In the genomic region with DNA sequence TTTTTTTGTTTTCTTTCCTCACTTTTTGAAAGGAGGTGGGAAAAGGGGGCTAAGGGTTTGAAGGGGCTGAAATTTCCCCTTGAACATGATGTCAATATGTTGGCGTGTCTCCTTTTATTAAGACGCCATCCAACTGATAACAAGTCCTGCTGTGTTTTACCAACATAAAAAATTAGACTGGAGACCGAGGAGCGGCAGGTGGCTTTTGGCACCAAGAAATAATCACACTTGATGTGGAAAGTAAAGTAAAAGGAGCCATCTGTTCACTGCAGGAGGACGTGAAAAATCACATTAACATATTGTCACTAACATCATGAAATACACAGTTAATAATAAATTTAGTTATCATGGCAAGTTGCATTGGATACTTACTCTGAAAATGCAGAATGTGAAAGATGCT, we compare ENCODE assay signal across 35 cellular contexts. TPM values are rescaled to one million over a fixed set of nuclear protein-coding genes. Genes with fewer than 3 reads are reported as not detected.
DNase-seq lines count a peak whose midpoint lies in the region; ATAC-seq and TF ChIP-seq lines count a peak whose summit lies in the region.
"Had no signal": no experiment of that assay in that cellular context is flagged by ENCODE, and none has a peak within 500 bp of the region (broad histone marks: within the 10 kb centered on the region; RNA-seq: fewer than 3 reads in every experiment).

No MANE protein-coding gene starts in this region.

- H3K9me3 Mint-ChIP-seq in GM23338: no peaks in the 10 kb centered on the region
- peaks cover 0 to 6% of the 10 kb centered on the region in 2 donors for H3K9me3 Mint-ChIP-seq in stimulated activated naive CD8-positive, alpha-beta T cell treated with anti-CD3 and anti-CD28 coated beads, Interleukin-15, amount 100 ng/mL, for 72 hours
- H3K9me3 Mint-ChIP-seq: activated naive CD8-positive, alpha-beta T cell treated with anti-CD3 and anti-CD28 coated beads for 36 hours; activated T-helper 2 cell treated with anti-CD3 and anti-CD28 coated beads, Interferon-gamma antibody, Interleukin-2, Interleukin-4, amounts not matched to agents 10 μg/mL and 5 μg/mL and 100 μg/mL, durations not matched to agents 14 hours and 24 hours and 36 hours; CD4-positive, alpha-beta T cell had no signal

- H4K20me1 ChIP-seq in GM23338 (replicated peaks; ENCODE audit: insufficient read depth): no peaks in the 10 kb centered on the region

- no peak overlapping the region for H3K4me3 Mint-ChIP-seq in GM23338
- no peak overlapping the region for H3K4me3 Mint-ChIP-seq in stimulated activated naive CD8-positive, alpha-beta T cell treated with anti-CD3 and anti-CD28 coated beads, Interleukin-15, amount 100 ng/mL, for 72 hours
- H3K4me3 Mint-ChIP-seq: activated naive CD8-positive, alpha-beta T cell treated with anti-CD3 and anti-CD28 coated beads for 36 hours; CD4-positive, alpha-beta T cell; natural killer cell treated with Interleukin-12 subunit alpha and Interleukin-12 subunit beta and Interleukin-15 and Interleukin-18, amount 100 ng/mL, for 72 hours had no signal

- no peak for DNase-seq in GM23338 (ENCODE audit: low spot score)
- DNase-seq in NCI-H1930 (lab: John Stamatoyannopoulos, UW): peak; percentile 29 to 40
- peak; percentile 89 for DNase-seq in NCI-H69 (lab: John Stamatoyannopoulos, UW)
- peak; percentile 10 for DNase-seq in cerebellum (ENCODE audit: low spot score)
- no peak for DNase-seq in stimulated activated naive CD8-positive, alpha-beta T cell treated with anti-CD3 and anti-CD28 coated beads, Interleukin-15, amount 100 ng/mL, for 72 hours
- no peak for DNase-seq in breast epithelium (ENCODE audit: low spot score in 2 of 2)
- DNase-seq in GDM1 (lab: John Stamatoyannopoulos, UW): no peak
- DNase-seq: activated CD4-positive, alpha-beta T cell treated with anti-CD3 and anti-CD28 coated beads for 48 hours; activated naive CD8-positive, alpha-beta T cell treated with anti-CD3 and anti-CD28 coated beads for 36 hours; activated T-cell treated with anti-CD3 and anti-CD28 coated beads for 4 hours; AML-193; aorta; CD4-positive, alpha-beta T cell; effector CD8-positive, alpha-beta T cell; H7; hypothalamus; mammary epithelial cell; MM.1S; NCI-H2029; NCI-H526; ovary; SJCRH30; stimulated activated CD4-positive, alpha-beta T cell treated with anti-CD3 and anti-CD28 coated beads, Interleukin-15, amount 100 ng/mL, for 24 hours; stimulated activated CD4-positive, alpha-beta T cell treated with anti-CD3 and anti-CD28 coated beads, Interleukin-4, amount 100 ng/mL, for 4 hours; T1000; transverse colon had no signal

- H3K27ac Mint-ChIP-seq in GM23338: peak overlapping the region; percentile 69; the same call in 1 of the 2 replicates
- no peak overlapping the region for H3K27ac Mint-ChIP-seq in stimulated activated naive CD8-positive, alpha-beta T cell treated with anti-CD3 and anti-CD28 coated beads, Interleukin-15, amount 100 ng/mL, for 72 hours
- H3K27ac Mint-ChIP-seq: activated naive CD8-positive, alpha-beta T cell treated with anti-CD3 and anti-CD28 coated beads for 36 hours; activated T-helper 2 cell treated with anti-CD3 and anti-CD28 coated beads, Interferon-gamma antibody, Interleukin-2, Interleukin-4, amounts not matched to agents 10 μg/mL and 5 μg/mL and 100 μg/mL, durations not matched to agents 14 hours and 24 hours and 36 hours; CD4-positive, alpha-beta T cell; natural killer cell treated with Interleukin-12 subunit alpha and Interleukin-12 subunit beta and Interleukin-15 and Interleukin-18, amount 100 ng/mL, for 72 hours had no signal

- H3K36me3 Mint-ChIP-seq in GM23338 (ENCODE audit: low read depth): no peaks in the 10 kb centered on the region
- H3K36me3 Mint-ChIP-seq: activated naive CD8-positive, alpha-beta T cell treated with anti-CD3 and anti-CD28 coated beads for 36 hours; natural killer cell treated with Interleukin-12 subunit alpha and Interleukin-12 subunit beta and Interleukin-15 and Interleukin-18, amount 100 ng/mL, for 72 hours had no signal

- H3K27me3 Mint-ChIP-seq in GM23338 (ENCODE audit: insufficient read depth, low read depth, poor library complexity): no peaks in the 10 kb centered on the region
- no peaks in the 10 kb centered on the region for H3K27me3 Mint-ChIP-seq in stimulated activated naive CD8-positive, alpha-beta T cell treated with anti-CD3 and anti-CD28 coated beads, Interleukin-15, amount 100 ng/mL, for 72 hours
- H3K27me3 Mint-ChIP-seq: activated naive CD8-positive, alpha-beta T cell treated with anti-CD3 and anti-CD28 coated beads for 36 hours; CD4-positive, alpha-beta T cell; natural killer cell treated with Interleukin-12 subunit alpha and Interleukin-12 subunit beta and Interleukin-15 and Interleukin-18, amount 100 ng/mL, for 72 hours had no signal

- H3F3A ChIP-seq in GM23338 (replicated peaks; ENCODE audit: low read depth): no peaks in the 10 kb centered on the region

- H3K27ac ChIP-seq in GM23338 (ENCODE audit: low read depth) (no peak overlapping the region), breast epithelium (no peak overlapping the region)
- H3K27ac ChIP-seq: cardiac muscle cell, coronary artery, epithelial cell of prostate, KMS-11, ovary, SJCRH30, transverse colon had no signal

- no peaks in the 10 kb centered on the region for H3K9me2 ChIP-seq in GM23338 (ENCODE audit: insufficient read depth)

- ATAC-seq in GM23338: no peak
- no peak for ATAC-seq in stimulated activated naive CD8-positive, alpha-beta T cell treated with anti-CD3 and anti-CD28 coated beads, Interleukin-15, amount 100 ng/mL, for 72 hours
- no peak for ATAC-seq in GM21576 (IDR thresholded peaks at IDR 0.05; ENCODE audit: unreplicated experiment)
- ATAC-seq: natural killer cell treated with Interleukin-12 subunit alpha and Interleukin-12 subunit beta and Interleukin-15 and Interleukin-18, amount 100 ng/mL, for 72 hours had no signal

- H3K36me3 ChIP-seq in GM23338 (ENCODE audit: insufficient read depth) (no peaks in the 10 kb centered on the region), breast epithelium (no peaks in the 10 kb centered on the region)
- H3K36me3 ChIP-seq: cardiac muscle cell, ovary, SJCRH30, transverse colon had no signal

- TF ChIP-seq CTCF in GM23338 (conservative IDR thresholded peaks at IDR 0.05; ENCODE audit: low read depth in 2 of 2) (no peak), breast epithelium (IDR thresholded peaks at IDR 0.05) (no peak)

- intact Hi-C loops in breast epithelium (cut with DNase I; ENCODE audit: low total_unique reads): no loop called here

- no peak for TF ChIP-seq POLR2A in breast epithelium (IDR thresholded peaks at IDR 0.05)

- peaks cover 4% of the 10 kb centered on the region; the same call in 1 of the 2 replicates for H3K4me1 ChIP-seq in GM23338 (ENCODE audit: insufficient read depth)
- no peaks in the 10 kb centered on the region for H3K4me1 ChIP-seq in breast epithelium
- H3K4me1 ChIP-seq: SJCRH30, transverse colon had no signal

- peaks cover 17% of the 10 kb centered on the region for H3K4me1 Mint-ChIP-seq in GM23338
- no peaks in the 10 kb centered on the region for H3K4me1 Mint-ChIP-seq in stimulated activated naive CD8-positive, alpha-beta T cell treated with anti-CD3 and anti-CD28 coated beads, Interleukin-15, amount 100 ng/mL, for 72 hours
- H3K4me1 Mint-ChIP-seq: activated naive CD8-positive, alpha-beta T cell treated with anti-CD3 and anti-CD28 coated beads for 36 hours had no signal

- H2AFZ ChIP-seq in GM23338: no peak overlapping the region

- no peaks in the 10 kb centered on the region for H3K79me2 ChIP-seq in GM23338 (replicated peaks; ENCODE audit: insufficient read depth)

- H3K4me3 ChIP-seq in GM23338 (no peak overlapping the region), breast epithelium (no peak overlapping the region)
- H3K4me3 ChIP-seq: cardiac muscle cell, coronary artery, ovary, SJCRH30, transverse colon had no signal

- no peaks in the 10 kb centered on the region for H3K27me3 ChIP-seq in GM23338 (ENCODE audit: insufficient read depth)
- H3K27me3 ChIP-seq in breast epithelium: no peaks in the 10 kb centered on the region
- H3K27me3 ChIP-seq: cardiac muscle cell, ovary, SJCRH30, transverse colon had no signal

- no peaks in the 10 kb centered on the region for H3K9me3 ChIP-seq in breast epithelium
- H3K9me3 ChIP-seq: ovary, SJCRH30, transverse colon had no signal

- H3K4me2 ChIP-seq in GM23338: no peak overlapping the region
- H3K4me2 ChIP-seq: KMS-11 had no signal

RNA-seq across cellular contexts. Expression of a gene that starts 5.5 kb away (rescaled TPM):
- not detected in 2 replicates for total RNA-seq in GM23338 (2014; rRNA removed; shearing (Covaris generic))
- polyA plus RNA-seq in GM23338 (2016; fragmentation: Nextera tagmentation; extraction: Ambion mirVana): not detected in 2 replicates
- not detected for total RNA-seq in cerebellum
- under 1 TPM in 1 of 3 donors, not detected in 2; 0.16 TPM for total RNA-seq in breast epithelium
- total RNA-seq: A673; activated naive CD8-positive, alpha-beta T cell treated with anti-CD3 and anti-CD28 coated beads for 36 hours; activated T-helper 2 cell treated with anti-CD3 and anti-CD28 coated beads, Interferon-gamma antibody, Interleukin-2, Interleukin-4, amounts not matched to agents 10 μg/mL and 5 μg/mL and 100 μg/mL, durations not matched to agents 14 hours and 24 hours and 36 hours; aorta; cardiac muscle cell; CD4-positive, alpha-beta T cell; H7; mammary epithelial cell; mucosa of gallbladder; natural killer cell treated with Interleukin-12 subunit alpha and Interleukin-12 subunit beta and Interleukin-15 and Interleukin-18, amount 100 ng/mL, for 72 hours; ovary; SJCRH30; transverse colon had no signal
- polyA plus RNA-seq: aorta, cardiac muscle cell, mammary epithelial cell, ovary had no signal

Comparison
In these comparisons a context has a peak if more than half of its experiments do, and no peak if none do; other contexts are left out.
1. DNase-seq: peak in NCI-H1930 (2 of 2), NCI-H69 (single experiment) and cerebellum (single experiment); none in GM23338 (single experiment), stimulated activated naive CD8-positive, alpha-beta T cell treated with anti-CD3 and anti-CD28 coated beads, Interleukin-15, amount 100 ng/mL, for 72 hours (0 of 2), breast epithelium (0 of 2) and GDM1 (single experiment).